Comparison of ENCODE assay signal across 18 cellular contexts in genomic region chrX:94942603-94943002, GRCh38.
A peak's percentile ranks its signal among the peaks of the same experiment; 100 is the strongest.
DNase-seq lines count a peak whose midpoint lies in the region; TF ChIP-seq lines count a peak whose summit lies in the region.
"Had no signal": no experiment of that assay in that cellular context is flagged by ENCODE, and none has a peak within 500 bp of the region (broad histone marks: within the 10 kb centered on the region; RNA-seq: fewer than 3 reads in every experiment).

No MANE protein-coding gene starts in this region.

- no peak overlapping the region for H3K9ac ChIP-seq in endodermal cell (ENCODE audit: extremely low read depth, low read length, poor library complexity, severe bottlenecking)
- H3K9ac ChIP-seq: BLaER1 had no signal

- TF ChIP-seq CTCF in endodermal cell (conservative IDR thresholded peaks at IDR 0.05), result no peak
- TF ChIP-seq CTCF in osteoblast (IDR thresholded peaks at IDR 0.05; ENCODE audit: extremely low read depth, low read depth, low read length), result no peak

- no peak overlapping the region for H3K4me3 ChIP-seq in endodermal cell (ENCODE audit: low read length)
- H3K4me3 ChIP-seq in osteoblast (ENCODE audit: insufficient read depth, low read length), result no peak overlapping the region
- H3K4me3 ChIP-seq: BLaER1 had no signal

- peaks cover 31% of the 10 kb centered on the region for H3K36me3 Mint-ChIP-seq in endodermal cell (ENCODE audit: low read depth)
- H3K36me3 Mint-ChIP-seq: CD14-positive monocyte; CD4-positive, alpha-beta memory T cell had no signal

- DNase-seq in D341Med (ENCODE audit: low spot score) (peak; percentile 59), NCI-H82 (lab: John Stamatoyannopoulos, UW) (peak; percentile 93), endodermal cell (peak; percentile 55), osteoblast (ENCODE audit: insufficient read length, low spot score, missing footprints) (peak; percentile 6), caudate nucleus (lab: John Stamatoyannopoulos, UW) (no peak), DMS53 (lab: John Stamatoyannopoulos, UW) (no peak), DMS 273 (lab: John Stamatoyannopoulos, UW; ENCODE audit: unreplicated experiment) (no peak), NCI-H187 treated with DMSO at 0.1 percent for 48 hours (lab: John Stamatoyannopoulos, UW) (no peak)
- DNase-seq: 8988T; CD4-positive, alpha-beta memory T cell; DMS79; GF-D8; GOT3; H7; HFFc6; IMR-90 had no signal

- H3K36me3 ChIP-seq in endodermal cell (ENCODE audit: control insufficient read depth, insufficient read depth, low read length), result no peaks in the 10 kb centered on the region
- no peaks in the 10 kb centered on the region for H3K36me3 ChIP-seq in osteoblast (ENCODE audit: insufficient read depth, low read length)
- H3K36me3 ChIP-seq: BLaER1 had no signal

- H3K4me1 Mint-ChIP-seq in endodermal cell, result peaks cover 5% of the 10 kb centered on the region
- H3K4me1 Mint-ChIP-seq: CD14-positive monocyte; CD4-positive, alpha-beta memory T cell had no signal

- no peak overlapping the region for H3K27ac Mint-ChIP-seq in endodermal cell
- H3K27ac Mint-ChIP-seq: CD4-positive, alpha-beta memory T cell; HFFc6 had no signal

- H3K9me3 Mint-ChIP-seq in endodermal cell, result peaks cover 45% of the 10 kb centered on the region
- H3K9me3 Mint-ChIP-seq: HFFc6 had no signal

- H3K4me2 ChIP-seq in osteoblast (ENCODE audit: insufficient read depth, low read length), result no peak overlapping the region
- H3K4me2 ChIP-seq: BLaER1 had no signal

- H3K79me2 ChIP-seq in osteoblast (ENCODE audit: insufficient read depth, low read length), result no peaks in the 10 kb centered on the region

- H3K4me1 ChIP-seq in endodermal cell (ENCODE audit: control insufficient read depth, insufficient read depth, low read length) (peaks cover 6% of the 10 kb centered on the region), osteoblast (ENCODE audit: insufficient read depth, low read length) (no peaks in the 10 kb centered on the region)
- H3K4me1 ChIP-seq: BLaER1 had no signal

- no peaks in the 10 kb centered on the region for H4K20me1 ChIP-seq in osteoblast (ENCODE audit: insufficient read depth, low read length)
- H4K20me1 ChIP-seq: BLaER1 had no signal

- H2AFZ ChIP-seq in osteoblast (ENCODE audit: low read length), result no peak overlapping the region

- H3K9me3 ChIP-seq in endodermal cell (ENCODE audit: control insufficient read depth, low read length), result peaks cover 4% of the 10 kb centered on the region
- no peaks in the 10 kb centered on the region for H3K9me3 ChIP-seq in osteoblast (ENCODE audit: low read depth, low read length)

- H3K27me3 Mint-ChIP-seq in endodermal cell (ENCODE audit: insufficient read depth), result no peaks in the 10 kb centered on the region
- H3K27me3 Mint-ChIP-seq: CD4-positive, alpha-beta memory T cell had no signal

- H3K27me3 ChIP-seq in endodermal cell (ENCODE audit: control insufficient read depth, insufficient read depth, low read length, poor library complexity, severe bottlenecking) (no peaks in the 10 kb centered on the region), osteoblast (ENCODE audit: insufficient read depth, low read length) (no peaks in the 10 kb centered on the region)

- 67 to 82% methylated on average over 1 to 2 of the region's 2 CpGs for WGBS in endodermal cell (ENCODE audit: insufficient coverage in 1 of 2, insufficient read length in 1 of 2), 2 experiments

- no peak overlapping the region for H3K4me3 Mint-ChIP-seq in endodermal cell
- H3K4me3 Mint-ChIP-seq: CD14-positive monocyte; CD4-positive, alpha-beta memory T cell; HFFc6 had no signal

- no peak overlapping the region for H3K27ac ChIP-seq in endodermal cell (ENCODE audit: low read depth, low read length)
- H3K27ac ChIP-seq in osteoblast (ENCODE audit: low read depth, low read length), result no peak overlapping the region
- H3K27ac ChIP-seq in caudate nucleus (ENCODE audit: low read depth, low read length), result no peak overlapping the region
- H3K27ac ChIP-seq: BLaER1 had no signal

Comparison
In these comparisons a context has a peak if more than half of its experiments do, and no peak if none do; other contexts are left out.
1. DNase-seq: peak in D341Med (single experiment), NCI-H82 (single experiment), endodermal cell (single experiment) and osteoblast (single experiment); none in caudate nucleus (0 of 61), DMS53 (single experiment), DMS 273 (single experiment) and NCI-H187 treated with DMSO at 0.1 percent for 48 hours (single experiment).